ENCODE assay signal across 13 cellular contexts in genomic region chr14:69355955-69356321, GRCh38. TPM values are rescaled to one million over a fixed set of nuclear protein-coding genes. Genes with fewer than 3 reads are reported as not detected.
DNase-seq lines count a peak whose midpoint lies in the region; ATAC-seq and TF ChIP-seq lines count a peak whose summit lies in the region.
"Had no signal": no experiment of that assay in that cellular context is flagged by ENCODE, and none has a peak within 500 bp of the region (broad histone marks: within the 10 kb centered on the region; RNA-seq: fewer than 3 reads in every experiment).

No MANE protein-coding gene starts in this region.

- H3K27me3 ChIP-seq in left lung (no peaks in the 10 kb centered on the region), thyroid gland (no peaks in the 10 kb centered on the region)

- H3K9me3 ChIP-seq in left lung (no peaks in the 10 kb centered on the region), thyroid gland (no peaks in the 10 kb centered on the region)

- no peak for TF ChIP-seq POLR2A in thyroid gland (IDR thresholded peaks at IDR 0.05)

- intact Hi-C loops in left lung (cut with DNase I) (no loop called here), thyroid gland (cut with DNase I) (no loop called here)

- peak; percentile 24 for ATAC-seq in left lung
- no peak for ATAC-seq in activated CD4-positive, CD25-positive, alpha-beta regulatory T cell treated with anti-CD3 and anti-CD28 coated beads, Interleukin-2, amount 50 U/mL, for 24 hours
- no peak for ATAC-seq in GM21360 (IDR thresholded peaks at IDR 0.05; ENCODE audit: unreplicated experiment)
- ATAC-seq in stimulated activated naive CD8-positive, alpha-beta T cell treated with anti-CD3 and anti-CD28 coated beads, Interleukin-15, Interleukin-2, amounts not matched to agents 100 U/mL and 50 U/mL, for 24 hours: no peak
- ATAC-seq: Panc1 had no signal

- 24 to 30% methylated on average over 3 of the region's 3 CpGs for WGBS in thyroid gland, 2 donors

- H3K4me1 ChIP-seq in left lung (no peaks in the 10 kb centered on the region), thyroid gland (peaks cover 13 to 23% of the 10 kb centered on the region in 2 donors)

- H3K36me3 ChIP-seq in left lung (no peaks in the 10 kb centered on the region), thyroid gland (no peaks in the 10 kb centered on the region)

- no peak overlapping the region for H3K4me3 ChIP-seq in cardiac fibroblast (replicated peaks in 1 of 2; ENCODE audit: low read depth in 2 of 2, low read length in 2 of 2)
- H3K4me3 ChIP-seq in left lung: no peak overlapping the region
- no peak overlapping the region for H3K4me3 ChIP-seq in thyroid gland (replicated peaks in 1 of 3)

- H3K27ac ChIP-seq in left lung (no peak overlapping the region), thyroid gland (peak overlapping the region in 1 of 3 donors; percentile 44)

- DNase-seq in LHCN-M2 (ENCODE audit: low read depth): peak; percentile 15
- peak; percentile 61 to 73 for DNase-seq in cardiac fibroblast (ENCODE audit: low read depth in 2 of 2)
- DNase-seq in left lung: no peak
- DNase-seq in thyroid gland: peak; percentile 60 to 86
- DNase-seq in stimulated activated naive CD8-positive, alpha-beta T cell treated with anti-CD3 and anti-CD28 coated beads, Interleukin-15, Interleukin-2, amounts not matched to agents 100 U/mL and 50 U/mL, for 24 hours: no peak
- no peak for DNase-seq in activated CD4-positive, alpha-beta T cell treated with anti-CD3 and anti-CD28 coated beads, Interleukin-2, amount 50 U/mL, for 4 hours
- DNase-seq: activated CD4-positive, alpha-beta T cell treated with anti-CD3 and anti-CD28 coated beads for 48 hours; activated naive CD8-positive, alpha-beta T cell treated with anti-CD3 and anti-CD28 coated beads for 36 hours; GDM1; Kasumi-1 had no signal

- TF ChIP-seq CTCF in cardiac fibroblast (IDR thresholded peaks at IDR 0.05; ENCODE audit: low read depth, low read length): no peak
- TF ChIP-seq CTCF in left lung (IDR thresholded peaks at IDR 0.05): no peak
- no peak for TF ChIP-seq CTCF in thyroid gland (IDR thresholded peaks at IDR 0.05)

RNA-seq across cellular contexts. Expression of gene ERH, which starts 42.2 kb away (rescaled TPM):
- total RNA-seq in LHCN-M2 (2014; rRNA removed) (147 and 159 TPM in 2 replicates), left lung (100 to 1,000 TPM; 134 to 158 TPM), thyroid gland (10 to 100 TPM; 52.6 to 88.0 (median 74.3) TPM)
- 223 TPM for polyA plus RNA-seq in LHCN-M2 (2012)

RNA-seq across cellular contexts. Expression of gene SLC39A9, which starts 42.6 kb away (rescaled TPM):
- total RNA-seq in LHCN-M2 (2014; rRNA removed) (73.9 and 76.1 TPM in 2 replicates), left lung (10 to 100 TPM; 64.8 to 66.4 TPM), thyroid gland (100 to 1,000 TPM in 1 of 4 donors, 10 to 100 TPM in 3; 64.9 to 101 (median 81.3) TPM)
- 25.6 TPM for polyA plus RNA-seq in LHCN-M2 (2012)

Comparison
In these comparisons a context has a peak if more than half of its experiments do, and no peak if none do; other contexts are left out.
1. DNase-seq: peak in LHCN-M2 (single experiment), cardiac fibroblast (2 of 2) and thyroid gland (2 of 2); none in left lung (0 of 2), stimulated activated naive CD8-positive, alpha-beta T cell treated with anti-CD3 and anti-CD28 coated beads, Interleukin-15, Interleukin-2, amounts not matched to agents 100 U/mL and 50 U/mL, for 24 hours (single experiment) and activated CD4-positive, alpha-beta T cell treated with anti-CD3 and anti-CD28 coated beads, Interleukin-2, amount 50 U/mL, for 4 hours (0 of 2).